Comparison of ENCODE assay signal across 26 cellular contexts in genomic region chr2:57479994-57480393, GRCh38.
A peak's percentile ranks its signal among the peaks of the same experiment; 100 is the strongest.
DNase-seq lines count a peak whose midpoint lies in the region; ATAC-seq, FAIRE-seq and TF ChIP-seq lines count a peak whose summit lies in the region.
"Had no signal": no experiment of that assay in that cellular context is flagged by ENCODE, and none has a peak within 500 bp of the region (broad histone marks: within the 10 kb centered on the region; RNA-seq: fewer than 3 reads in every experiment).

No MANE protein-coding gene starts in this region.

- H3K9me3 Mint-ChIP-seq in MCF 10A (ENCODE audit: unreplicated experiment): peaks cover 7% of the 10 kb centered on the region
- H3K9me3 Mint-ChIP-seq in activated CD4-positive, alpha-beta T cell treated with anti-CD3 and anti-CD28 coated beads for 36 hours (ENCODE audit: low read depth): no peaks in the 10 kb centered on the region

- no peaks in the 10 kb centered on the region for H3K27me3 ChIP-seq in breast epithelium
- H3K27me3 ChIP-seq: SJCRH30 had no signal

- no peak overlapping the region for H3K27ac Mint-ChIP-seq in MCF 10A (ENCODE audit: low read depth, unreplicated experiment)
- no peak overlapping the region for H3K27ac Mint-ChIP-seq in activated CD4-positive, alpha-beta T cell treated with anti-CD3 and anti-CD28 coated beads for 36 hours
- H3K27ac Mint-ChIP-seq: CD8-positive, alpha-beta memory T cell had no signal

- H3K4me1 Mint-ChIP-seq in MCF 10A (ENCODE audit: insufficient read depth, unreplicated experiment): no peaks in the 10 kb centered on the region
- no peaks in the 10 kb centered on the region for H3K4me1 Mint-ChIP-seq in activated CD4-positive, alpha-beta T cell treated with anti-CD3 and anti-CD28 coated beads for 36 hours
- H3K4me1 Mint-ChIP-seq: CD8-positive, alpha-beta memory T cell had no signal

- no peaks in the 10 kb centered on the region for H3K36me3 Mint-ChIP-seq in MCF 10A (ENCODE audit: insufficient read depth, unreplicated experiment)
- no peaks in the 10 kb centered on the region for H3K36me3 Mint-ChIP-seq in activated CD4-positive, alpha-beta T cell treated with anti-CD3 and anti-CD28 coated beads for 36 hours (ENCODE audit: low read depth)
- H3K36me3 Mint-ChIP-seq: CD8-positive, alpha-beta memory T cell had no signal

- no peak for ATAC-seq in activated CD4-positive, alpha-beta T cell treated with anti-CD3 and anti-CD28 coated beads for 36 hours
- ATAC-seq: Panc1 had no signal

- no peaks in the 10 kb centered on the region for H3K9me3 ChIP-seq in breast epithelium
- H3K9me3 ChIP-seq: SJCRH30 had no signal

- H3K27me3 Mint-ChIP-seq in MCF 10A (ENCODE audit: insufficient read depth, unreplicated experiment): no peaks in the 10 kb centered on the region
- H3K27me3 Mint-ChIP-seq in activated CD4-positive, alpha-beta T cell treated with anti-CD3 and anti-CD28 coated beads for 36 hours: no peaks in the 10 kb centered on the region
- H3K27me3 Mint-ChIP-seq: CD8-positive, alpha-beta memory T cell had no signal

- intact Hi-C loops in MCF 10A (cut with micrococcal nuclease): no loop called here
- intact Hi-C loops in breast epithelium (cut with DNase I; ENCODE audit: low total_unique reads): no loop called here
- intact Hi-C loops in posterior vena cava (cut with DNase I): no loop called here
- intact Hi-C loops in activated CD4-positive, alpha-beta T cell treated with anti-CD3 and anti-CD28 coated beads for 36 hours (cut with DNase I, micrococcal nuclease): no loop called here

- H3K4me3 Mint-ChIP-seq in MCF 10A (ENCODE audit: unreplicated experiment): no peak overlapping the region
- H3K4me3 Mint-ChIP-seq in activated CD4-positive, alpha-beta T cell treated with anti-CD3 and anti-CD28 coated beads for 36 hours: no peak overlapping the region
- H3K4me3 Mint-ChIP-seq: CD8-positive, alpha-beta memory T cell had no signal

- H3K27ac ChIP-seq in breast epithelium: no peak overlapping the region
- H3K27ac ChIP-seq: SJCRH30 had no signal

- no peak for TF ChIP-seq POLR2A in breast epithelium (IDR thresholded peaks at IDR 0.05)

- DNase-seq in MCF 10A (ENCODE audit: unreplicated experiment) (peak; percentile 7), breast epithelium (ENCODE audit: low spot score in 2 of 2) (no peak), M059J (ENCODE audit: low read depth) (peak; percentile 58), epithelial cell of esophagus (ENCODE audit: low read depth) (peak; percentile 40), urothelium cell line (ENCODE audit: low spot score) (peak; percentile 12), posterior vena cava (ENCODE audit: low spot score) (no peak), CD1c-positive myeloid dendritic cell (ENCODE audit: extremely low spot score) (no peak)
- no peak for DNase-seq in activated CD4-positive, alpha-beta T cell treated with anti-CD3 and anti-CD28 coated beads for 36 hours
- DNase-seq: 8988T; AML-193; C1 segment of cervical spinal cord; CD8-positive, alpha-beta memory T cell; DMS53; GF-D8; KG1; MV-4-11; NCI-H1105 treated with DMSO at 0.1 percent for 48 hours; NCI-H2029 treated with DMSO at 0.1 percent for 48 hours; NCI-H2171; NCI-H345; NCI-H524; NCI-H774; NK-92 treated with Interleukin-12 subunit alpha and Interleukin-12 subunit beta, amount 100 ng/mL, for 24 hours; SJCRH30 had no signal

- H3K36me3 ChIP-seq in breast epithelium: no peaks in the 10 kb centered on the region
- H3K36me3 ChIP-seq: SJCRH30 had no signal

- no peaks in the 10 kb centered on the region for H3K4me1 ChIP-seq in breast epithelium
- H3K4me1 ChIP-seq: SJCRH30 had no signal

- BruUV-seq in MCF 10A (replicated peaks; lab: Mats Ljungman, UMichigan): no TSS peak

- CTCF ChIA-PET in MCF 10A (lab: Yijun Ruan, JAX): no interaction called here
- CTCF ChIA-PET in activated CD4-positive, alpha-beta T cell treated with anti-CD3 and anti-CD28 coated beads for 36 hours (lab: Charles Lee): interaction anchor here (1.3 kb wide), 1 partner anchor 9 kb away, joined by 4 read pairs; no protein-coding TSS in a partner anchor

- TF ChIP-seq CTCF in MCF 10A (IDR thresholded peaks at IDR 0.05; ENCODE audit: unreplicated experiment): no peak
- no peak for TF ChIP-seq CTCF in breast epithelium (IDR thresholded peaks at IDR 0.05)
- no peak for TF ChIP-seq CTCF in epithelial cell of esophagus (IDR thresholded peaks at IDR 0.05; ENCODE audit: insufficient read depth, low read depth, low read length, missing control alignments)

- POLR2A ChIA-PET in MCF 10A (lab: Yijun Ruan, JAX): no interaction called here
- POLR2A ChIA-PET in activated CD4-positive, alpha-beta T cell treated with anti-CD3 and anti-CD28 coated beads for 36 hours (lab: Charles Lee): no interaction called here

- FAIRE-seq in urothelium cell line (lab: Jason Lieb, UNC): no peak
- FAIRE-seq: D721Med had no signal

- H3K4me3 ChIP-seq in breast epithelium (no peak overlapping the region), epithelial cell of esophagus (ENCODE audit: low read length) (no peak overlapping the region)
- H3K4me3 ChIP-seq: SJCRH30 had no signal

Comparison
In these comparisons a context has a peak if more than half of its experiments do, and no peak if none do; other contexts are left out.
1. DNase-seq: peak in MCF 10A (single experiment), M059J (single experiment), epithelial cell of esophagus (single experiment) and urothelium cell line (single experiment); none in breast epithelium (0 of 2), posterior vena cava (single experiment), CD1c-positive myeloid dendritic cell (single experiment) and activated CD4-positive, alpha-beta T cell treated with anti-CD3 and anti-CD28 coated beads for 36 hours (single experiment).